ENCODE assay signal across 33 cellular contexts in genomic region chr16:778447-778846, GRCh38. TPM values are rescaled to one million over a fixed set of nuclear protein-coding genes. Genes with fewer than 3 reads are reported as not detected.
"Had no signal": no experiment of that assay in that cellular context is flagged by ENCODE, and none has a peak within 500 bp of the region (broad histone marks: within the 10 kb centered on the region; RNA-seq: fewer than 3 reads in every experiment).

No MANE protein-coding gene starts in this region.

- H3K4me1 ChIP-seq: left lung, neural progenitor cell, psoas muscle, spleen had no signal

- H3K9ac ChIP-seq: neural progenitor cell had no signal

- H3K36me3 Mint-ChIP-seq: mesothelial cell of epicardium; naive thymus-derived CD4-positive, alpha-beta T cell; neural progenitor cell had no signal

- H2AFZ ChIP-seq: neural progenitor cell had no signal

- ATAC-seq: heart right ventricle; left cardiac atrium; mucosa of descending colon; naive thymus-derived CD4-positive, alpha-beta T cell; psoas muscle; right cardiac atrium; stimulated activated naive CD8-positive, alpha-beta T cell treated with anti-CD3 and anti-CD28 coated beads, Interleukin-15, amount 100 ng/mL, for 72 hours had no signal

- DNase-seq: dermis blood vessel endothelial cell; effector memory CD4-positive, alpha-beta T cell; erythroblast; esophagus squamous epithelium; foreskin melanocyte; glutamatergic neuron; heart right ventricle; hippocampal formation; left cardiac atrium; left lung; mucosa of descending colon; naive thymus-derived CD4-positive, alpha-beta T cell; nucleus accumbens; ovary; posterior cingulate gyrus; psoas muscle; right cardiac atrium; spleen; stimulated activated naive CD4-positive, alpha-beta T cell; stimulated activated naive CD8-positive, alpha-beta T cell treated with anti-CD3 and anti-CD28 coated beads, Interleukin-15, amount 100 ng/mL, for 72 hours had no signal

- H3K27ac Mint-ChIP-seq: mesothelial cell of epicardium; naive thymus-derived CD4-positive, alpha-beta T cell; stimulated activated naive CD8-positive, alpha-beta T cell treated with anti-CD3 and anti-CD28 coated beads, Interleukin-15, amount 100 ng/mL, for 72 hours had no signal

- H3K4me3 ChIP-seq: coronary artery, esophagus squamous epithelium, heart right ventricle, left lung, mucosa of descending colon, neural progenitor cell, ovary, psoas muscle, skin epidermis, spleen, suprapubic skin, vagina had no signal

- FAIRE-seq: endothelial cell of umbilical vein, islet of Langerhans had no signal

- H3K36me3 ChIP-seq: esophagus squamous epithelium, heart right ventricle, left lung, neural progenitor cell, ovary, spleen, suprapubic skin, vagina had no signal

- H3K27ac ChIP-seq: coronary artery, esophagus squamous epithelium, heart right ventricle, left lung, neural progenitor cell, ovary, psoas muscle, skin epidermis, spleen, suprapubic skin, vagina had no signal

- H3K9me3 Mint-ChIP-seq: mesothelial cell of epicardium; naive thymus-derived CD4-positive, alpha-beta T cell; nephron; neural progenitor cell; stimulated activated naive CD8-positive, alpha-beta T cell treated with anti-CD3 and anti-CD28 coated beads, Interleukin-15, amount 100 ng/mL, for 72 hours had no signal

- H3K9me3 ChIP-seq: esophagus squamous epithelium, heart right ventricle, left lung, mucosa of descending colon, ovary, psoas muscle, spleen, suprapubic skin, vagina had no signal

- H3K4me2 ChIP-seq: neural progenitor cell had no signal

- H3K27me3 Mint-ChIP-seq: naive thymus-derived CD4-positive, alpha-beta T cell had no signal

- H3K4me1 Mint-ChIP-seq: nephron had no signal

- H3K4me3 Mint-ChIP-seq: mesothelial cell of epicardium; naive thymus-derived CD4-positive, alpha-beta T cell; nephron; neural progenitor cell; stimulated activated naive CD8-positive, alpha-beta T cell treated with anti-CD3 and anti-CD28 coated beads, Interleukin-15, amount 100 ng/mL, for 72 hours had no signal

- H3K27me3 ChIP-seq: ovary, vagina had no signal

RNA-seq across cellular contexts. Expression of gene MSLN, which starts 17.9 kb away (rescaled TPM):
- total RNA-seq: dermis blood vessel endothelial cell, endothelial cell of umbilical vein, vagina had no signal
- polyA plus RNA-seq: endothelial cell of umbilical vein; naive thymus-derived CD4-positive, alpha-beta T cell; right cardiac atrium had no signal

RNA-seq across cellular contexts. Expression of gene GNG13, which starts 22.1 kb away (rescaled TPM):
- total RNA-seq: dermis blood vessel endothelial cell; endothelial cell of umbilical vein; esophagus squamous epithelium; heart right ventricle; kidney epithelial cell; left cardiac atrium; left lung; lower leg skin; lung microvascular endothelial cell; mesothelial cell of epicardium; naive thymus-derived CD4-positive, alpha-beta T cell; ovary; psoas muscle; renal cortical epithelial cell; right cardiac atrium; spleen; suprapubic skin; vagina had no signal
- polyA plus RNA-seq: endothelial cell of umbilical vein; heart right ventricle; naive thymus-derived CD4-positive, alpha-beta T cell; ovary; psoas muscle; right cardiac atrium; spleen had no signal
